Comparison of ENCODE assay signal across 18 cellular contexts in genomic region chr11:71465054-71465453, GRCh38. TPM values are rescaled to one million over a fixed set of nuclear protein-coding genes. Genes with fewer than 3 reads are reported as not detected.
DNase-seq lines count a peak whose midpoint lies in the region; ATAC-seq lines count a peak whose summit lies in the region.
"Had no signal": no experiment of that assay in that cellular context is flagged by ENCODE, and none has a peak within 500 bp of the region (broad histone marks: within the 10 kb centered on the region; RNA-seq: fewer than 3 reads in every experiment).

No MANE protein-coding gene starts in this region.

- H3K9me3 Mint-ChIP-seq in T-cell: no peaks in the 10 kb centered on the region

- ATAC-seq in T-helper 17 cell: no peak
- no peak for ATAC-seq in T-cell (replicated peaks in 1 of 4)
- no peak for ATAC-seq in GM21515 (IDR thresholded peaks at IDR 0.05; ENCODE audit: unreplicated experiment)
- ATAC-seq: A549 had no signal

- H3K4me3 Mint-ChIP-seq in T-helper 17 cell (no peak overlapping the region), T-cell (no peak overlapping the region)
- H3K4me3 Mint-ChIP-seq: CD14-positive monocyte had no signal

- H3K4me1 Mint-ChIP-seq in T-helper 17 cell (peaks cover 10% of the 10 kb centered on the region), T-cell (peaks cover 0 to 9% (median 3%) of the 10 kb centered on the region in 3 donors)
- H3K4me1 Mint-ChIP-seq: CD14-positive monocyte had no signal

- H3K36me3 Mint-ChIP-seq in T-helper 17 cell (ENCODE audit: low read depth): peaks cover 16% of the 10 kb centered on the region
- peaks cover 65% of the 10 kb centered on the region for H3K36me3 Mint-ChIP-seq in T-cell

- H3K27me3 Mint-ChIP-seq in T-helper 17 cell (no peaks in the 10 kb centered on the region), T-cell (no peaks in the 10 kb centered on the region)

- peak; percentile 45 for DNase-seq in Ammon's horn (ENCODE audit: low spot score)
- DNase-seq in T-helper 17 cell: no peak
- peak; percentile 61 for DNase-seq in globus pallidus (ENCODE audit: low spot score)
- peak; percentile 19 for DNase-seq in putamen (ENCODE audit: low spot score)
- DNase-seq in NCI-H2107 (lab: John Stamatoyannopoulos, UW): no peak
- no peak for DNase-seq in T-cell
- DNase-seq: DMS 273 treated with DMSO at 0.1 percent for 48 hours; GF-D8; H7; KG1; NCI-H1417 treated with DMSO at 0.1 percent for 48 hours; NCI-H1930; NCI-H2171; NCI-H446 treated with DMSO at 0.1 percent for 48 hours; NK-92 treated with Interleukin-12 subunit alpha and Interleukin-12 subunit beta, amount 100 ng/mL, for 24 hours had no signal

- H3K27ac Mint-ChIP-seq in T-helper 17 cell: peak overlapping the region; percentile 27
- no peak overlapping the region for H3K27ac Mint-ChIP-seq in T-cell

- no peaks in the 10 kb centered on the region for H3K9me3 ChIP-seq in T-helper 17 cell (ENCODE audit: control insufficient read depth, low read length, poor library complexity, severe bottlenecking)
- H3K9me3 ChIP-seq: A549 had no signal

- POLR2A ChIA-PET in T-cell (lab: Charles Lee): no interaction called here

- CTCF ChIA-PET in T-cell (lab: Charles Lee): no interaction called here

RNA-seq across cellular contexts. Expression of gene NADSYN1, which starts 12.1 kb away (rescaled TPM):
- total RNA-seq in T-helper 17 cell (100 to 1,000 TPM in 1 of 2 donors, 10 to 100 TPM in 1; 99.7 to 114 TPM), T-cell (100 to 1,000 TPM; 125 to 190 (median 162) TPM)

RNA-seq across cellular contexts. Expression of gene DHCR7, which starts 16.9 kb away (rescaled TPM):
- 10 to 100 TPM; 16.8 to 26.7 TPM for total RNA-seq in T-helper 17 cell
- 10 to 100 TPM; 17.8 to 22.6 (median 21.1) TPM for total RNA-seq in T-cell

Comparison
In these comparisons a context has a peak if more than half of its experiments do, and no peak if none do; other contexts are left out.
1. DNase-seq: peak in Ammon's horn (single experiment), globus pallidus (single experiment) and putamen (single experiment); none in T-helper 17 cell (0 of 3), NCI-H2107 (single experiment) and T-cell (0 of 34).